Comparison of ENCODE assay signal across 23 cellular contexts in the genomic region with DNA sequence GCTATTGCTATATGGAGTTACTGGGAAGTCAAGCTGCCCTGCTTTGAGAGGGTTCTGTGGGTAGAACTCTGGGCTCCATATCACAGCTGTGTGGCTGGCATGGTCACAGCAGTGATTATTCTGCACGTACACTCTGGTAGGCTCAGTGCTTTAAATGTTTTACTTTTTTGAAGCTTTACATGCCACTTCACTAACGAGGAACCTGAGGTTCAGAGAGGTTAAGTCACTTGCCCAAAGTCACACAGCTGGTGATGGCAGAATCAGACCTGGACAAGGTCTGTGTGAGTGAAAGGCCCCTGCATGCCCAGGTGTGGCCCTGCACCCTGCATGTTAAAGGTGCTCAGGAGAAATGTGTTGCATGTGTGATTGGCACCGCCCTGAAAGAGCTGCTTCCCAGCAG. TPM values are rescaled to one million over a fixed set of nuclear protein-coding genes. Genes with fewer than 3 reads are reported as not detected.
"Had no signal": no experiment of that assay in that cellular context is flagged by ENCODE, and none has a peak within 500 bp of the region (broad histone marks: within the 10 kb centered on the region; RNA-seq: fewer than 3 reads in every experiment).

No MANE protein-coding gene starts in this region.

- H3K4me3 Mint-ChIP-seq: mesothelial cell of epicardium; naive thymus-derived CD8-positive, alpha-beta T cell had no signal

- H3K27ac Mint-ChIP-seq: mesothelial cell of epicardium; naive thymus-derived CD8-positive, alpha-beta T cell had no signal

- H3K4me1 Mint-ChIP-seq: mesothelial cell of epicardium; naive B cell; naive thymus-derived CD8-positive, alpha-beta T cell had no signal

- ATAC-seq: gastrocnemius medialis; left lung; lower lobe of right lung; mucosa of descending colon; naive thymus-derived CD8-positive, alpha-beta T cell had no signal

- H3K27ac ChIP-seq: coronary artery, dorsolateral prefrontal cortex, esophagus muscularis mucosa, gastrocnemius medialis, heart right ventricle, left lung, lower lobe of right lung had no signal

- FAIRE-seq: endothelial cell of umbilical vein, islet of Langerhans, keratinocyte had no signal

- H3K27me3 Mint-ChIP-seq: naive B cell had no signal

- H3K36me3 ChIP-seq: gastrocnemius medialis had no signal

- H3K4me3 ChIP-seq: coronary artery, dorsolateral prefrontal cortex, esophagus muscularis mucosa, gastrocnemius medialis, heart right ventricle, left lung, lower lobe of right lung, mucosa of descending colon had no signal

- H3K9me3 ChIP-seq: esophagus muscularis mucosa, gastrocnemius medialis, left lung, lower lobe of right lung, mucosa of descending colon had no signal

- H3K36me3 Mint-ChIP-seq: naive B cell; naive thymus-derived CD8-positive, alpha-beta T cell had no signal

- H3K4me1 ChIP-seq: esophagus muscularis mucosa, gastrocnemius medialis, heart right ventricle, left lung, lower lobe of right lung had no signal

- DNase-seq: dermis blood vessel endothelial cell; dorsolateral prefrontal cortex; effector CD4-positive, alpha-beta T cell; effector memory CD4-positive, alpha-beta T cell; foreskin fibroblast; foreskin melanocyte; gastrocnemius medialis; glutamatergic neuron; hippocampal formation; left cardiac atrium; left lung; lower lobe of right lung; mesenchymal stem cell; mucosa of descending colon; naive B cell; naive thymus-derived CD8-positive, alpha-beta T cell had no signal

- H3K27me3 ChIP-seq: dorsolateral prefrontal cortex, esophagus muscularis mucosa, gastrocnemius medialis, heart right ventricle, left lung had no signal

- H3K9me3 Mint-ChIP-seq: mesothelial cell of epicardium had no signal

RNA-seq across cellular contexts. Expression of a gene that starts 24.5 kb away (rescaled TPM):
- polyA plus RNA-seq: naive thymus-derived CD8-positive, alpha-beta T cell had no signal
